8 cellular contexts compared by ENCODE assay signal in genomic region chr7:64888901-64889685, GRCh38. TPM values are rescaled to one million over a fixed set of nuclear protein-coding genes. Genes with fewer than 3 reads are reported as not detected.
DNase-seq lines count a peak whose midpoint lies in the region; TF ChIP-seq lines count a peak whose summit lies in the region.

No MANE protein-coding gene starts in this region.

- H3K36me3 Mint-ChIP-seq in type B pancreatic cell = no peaks in the 10 kb centered on the region

- no peak for TF ChIP-seq CTCF in type B pancreatic cell (conservative IDR thresholded peaks at IDR 0.05)

- H3K4me1 Mint-ChIP-seq in type B pancreatic cell (ENCODE audit: unreplicated experiment) = peaks cover 9% of the 10 kb centered on the region

- 2 to 6% methylated on average over 46 to 50 of the region's 60 CpGs for WGBS in mesodermal cell (ENCODE audit: insufficient coverage in 2 of 2), 2 experiments

- H3K4me1 ChIP-seq in effector memory CD4-positive, alpha-beta T cell (ENCODE audit: control insufficient read depth, insufficient read depth, low read length, poor library complexity, severe bottlenecking) = peaks cover 14% of the 10 kb centered on the region
- peaks cover 4% of the 10 kb centered on the region for H3K4me1 ChIP-seq in mesodermal cell (ENCODE audit: control insufficient read depth, insufficient read depth, low read length, poor library complexity, severe bottlenecking)

- H3K9me3 ChIP-seq in effector memory CD4-positive, alpha-beta T cell (ENCODE audit: control insufficient read depth, low read length) = no peaks in the 10 kb centered on the region
- no peaks in the 10 kb centered on the region for H3K9me3 ChIP-seq in mesodermal cell (ENCODE audit: control insufficient read depth, low read length)

- H3K36me3 ChIP-seq in effector memory CD4-positive, alpha-beta T cell (ENCODE audit: control insufficient read depth, insufficient read depth, low read length) = no peaks in the 10 kb centered on the region
- H3K36me3 ChIP-seq in mesodermal cell (ENCODE audit: control insufficient read depth, insufficient read depth, low read length) = no peaks in the 10 kb centered on the region

- H3K27me3 Mint-ChIP-seq in type B pancreatic cell = peaks cover 76% of the 10 kb centered on the region

- peak overlapping the region; percentile 66 for H3K4me3 ChIP-seq in effector memory CD4-positive, alpha-beta T cell (ENCODE audit: insufficient read depth, low read depth, low read length, poor library complexity, severe bottlenecking)
- H3K4me3 ChIP-seq in mesodermal cell (ENCODE audit: extremely low read depth, insufficient read depth, low read length, poor library complexity, severe bottlenecking) = peak overlapping the region; percentile 36

- peak; percentile 52 for DNase-seq in CD1c-positive myeloid dendritic cell (ENCODE audit: extremely low spot score)
- DNase-seq in Kasumi-1 (lab: John Stamatoyannopoulos, UW) = peak; percentile 58 to 62
- DNase-seq in effector memory CD4-positive, alpha-beta T cell = no peak
- DNase-seq in type B pancreatic cell (ENCODE audit: extremely low spot score, unreplicated experiment) = peak; percentile 67
- DNase-seq in NCI-H2196 treated with DMSO at 0.1 percent for 48 hours (lab: John Stamatoyannopoulos, UW; ENCODE audit: unreplicated experiment) = no peak
- DNase-seq in UCSD-AML1 (lab: John Stamatoyannopoulos, UW; ENCODE audit: unreplicated experiment) = no peak
- no peak for DNase-seq in NCI-H2196 (lab: John Stamatoyannopoulos, UW; ENCODE audit: unreplicated experiment)

- H3K27me3 ChIP-seq in effector memory CD4-positive, alpha-beta T cell (replicated peaks; ENCODE audit: control insufficient read depth, insufficient read depth, low read length, poor library complexity, severe bottlenecking) = peaks cover 9% of the 10 kb centered on the region

- H3K4me3 Mint-ChIP-seq in type B pancreatic cell = peak overlapping the region; percentile 89

- H3K27ac Mint-ChIP-seq in type B pancreatic cell = no peak overlapping the region

- no peak overlapping the region for H3K27ac ChIP-seq in effector memory CD4-positive, alpha-beta T cell (ENCODE audit: insufficient read depth, low read length, poor library complexity, severe bottlenecking)
- no peak overlapping the region for H3K27ac ChIP-seq in mesodermal cell (ENCODE audit: low read depth, low read length, severe bottlenecking)

- no peaks in the 10 kb centered on the region for H3K9me3 Mint-ChIP-seq in type B pancreatic cell

RNA-seq across cellular contexts. Expression of gene ZNF273, which starts 14.0 kb away (rescaled TPM):
- polyA plus RNA-seq in mesodermal cell (2013, experiment 1 of 2) = 7.2 TPM
- 11.2 TPM for polyA plus RNA-seq in mesodermal cell (2013, experiment 2 of 2)
- 6.2 and 9.3 TPM in 2 replicates for total RNA-seq in type B pancreatic cell (ENCODE audit: low replicate concordance)

Comparison
In these comparisons a context has a peak if more than half of its experiments do, and no peak if none do; other contexts are left out.
1. DNase-seq: peak in CD1c-positive myeloid dendritic cell (single experiment), Kasumi-1 (2 of 2) and type B pancreatic cell (single experiment); none in effector memory CD4-positive, alpha-beta T cell (0 of 3), NCI-H2196 treated with DMSO at 0.1 percent for 48 hours (single experiment), UCSD-AML1 (single experiment) and NCI-H2196 (single experiment).